In genomic region chr22:24594569-24595120, GRCh38 we compare ENCODE assay signal across 18 cellular contexts. TPM values are rescaled to one million over a fixed set of nuclear protein-coding genes. Genes with fewer than 3 reads are reported as not detected.
DNase-seq lines count a peak whose midpoint lies in the region; ATAC-seq and TF ChIP-seq lines count a peak whose summit lies in the region.
"Had no signal": no experiment of that assay in that cellular context is flagged by ENCODE, and none has a peak within 500 bp of the region (broad histone marks: within the 10 kb centered on the region; RNA-seq: fewer than 3 reads in every experiment).

No MANE protein-coding gene starts in this region.

- H3K36me3 Mint-ChIP-seq in activated T-helper 1 cell treated with anti-CD3 and anti-CD28 coated beads, Interleukin-12 subunit alpha, Interleukin-12 subunit beta, Interleukin-2, Interleukin-4 antibody, amounts not matched to agents 30 ng/mL and 10 ng/mL and 1 ng/mL, durations not matched to agents 14 hours and 24 hours and 36 hours (ENCODE audit: low read depth), result no peaks in the 10 kb centered on the region
- H3K36me3 Mint-ChIP-seq in stimulated activated effector memory CD8-positive, alpha-beta T cell treated with anti-CD3 and anti-CD28 coated beads, Interleukin-12 subunit alpha, Interleukin-12 subunit beta, amount 100 ng/mL, for 72 hours, result no peaks in the 10 kb centered on the region
- no peaks in the 10 kb centered on the region for H3K36me3 Mint-ChIP-seq in natural killer cell treated with Interleukin-12 subunit alpha and Interleukin-12 subunit beta and Interleukin-15 and Interleukin-18, amount 100 ng/mL, for 72 hours

- no peaks in the 10 kb centered on the region for H3K27me3 ChIP-seq in right lobe of liver

- peaks cover 6% of the 10 kb centered on the region for H3K27me3 Mint-ChIP-seq in activated T-helper 1 cell treated with anti-CD3 and anti-CD28 coated beads, Interleukin-12 subunit alpha, Interleukin-12 subunit beta, Interleukin-2, Interleukin-4 antibody, amounts not matched to agents 30 ng/mL and 10 ng/mL and 1 ng/mL, durations not matched to agents 14 hours and 24 hours and 36 hours (ENCODE audit: insufficient read depth)
- no peaks in the 10 kb centered on the region for H3K27me3 Mint-ChIP-seq in natural killer cell treated with Interleukin-12 subunit alpha and Interleukin-12 subunit beta and Interleukin-15 and Interleukin-18, amount 100 ng/mL, for 72 hours

- ATAC-seq in right lobe of liver (no peak), GM19397 (IDR thresholded peaks at IDR 0.05; ENCODE audit: unreplicated experiment) (no peak)
- no peak for ATAC-seq in stimulated activated effector memory CD8-positive, alpha-beta T cell treated with anti-CD3 and anti-CD28 coated beads, Interleukin-12 subunit alpha, Interleukin-12 subunit beta, amount 100 ng/mL, for 72 hours
- ATAC-seq in natural killer cell treated with Interleukin-12 subunit alpha and Interleukin-12 subunit beta and Interleukin-15 and Interleukin-18, amount 100 ng/mL, for 72 hours, result no peak
- no peak for ATAC-seq in stimulated activated naive CD8-positive, alpha-beta T cell treated with anti-CD3 and anti-CD28 coated beads, Interleukin-15, Interleukin-2, amounts not matched to agents 100 U/mL and 50 U/mL, for 24 hours
- ATAC-seq: PC-3 had no signal

- 47% methylated on average over 3 of the region's 7 CpGs for WGBS in right lobe of liver (ENCODE audit: insufficient coverage, low coverage, low lambda C conversion rate, missing lambda C conversion rate)

- no peaks in the 10 kb centered on the region for H3K9me3 Mint-ChIP-seq in activated T-helper 1 cell treated with anti-CD3 and anti-CD28 coated beads, Interleukin-12 subunit alpha, Interleukin-12 subunit beta, Interleukin-2, Interleukin-4 antibody, amounts not matched to agents 30 ng/mL and 10 ng/mL and 1 ng/mL, durations not matched to agents 14 hours and 24 hours and 36 hours
- no peaks in the 10 kb centered on the region for H3K9me3 Mint-ChIP-seq in stimulated activated effector memory CD8-positive, alpha-beta T cell treated with anti-CD3 and anti-CD28 coated beads, Interleukin-12 subunit alpha, Interleukin-12 subunit beta, amount 100 ng/mL, for 72 hours
- no peaks in the 10 kb centered on the region for H3K9me3 Mint-ChIP-seq in natural killer cell treated with Interleukin-12 subunit alpha and Interleukin-12 subunit beta and Interleukin-15 and Interleukin-18, amount 100 ng/mL, for 72 hours
- H3K9me3 Mint-ChIP-seq: mesothelial cell of epicardium had no signal

- no peak overlapping the region for H3K27ac Mint-ChIP-seq in activated T-helper 1 cell treated with anti-CD3 and anti-CD28 coated beads, Interleukin-12 subunit alpha, Interleukin-12 subunit beta, Interleukin-2, Interleukin-4 antibody, amounts not matched to agents 30 ng/mL and 10 ng/mL and 1 ng/mL, durations not matched to agents 14 hours and 24 hours and 36 hours
- H3K27ac Mint-ChIP-seq in stimulated activated effector memory CD8-positive, alpha-beta T cell treated with anti-CD3 and anti-CD28 coated beads, Interleukin-12 subunit alpha, Interleukin-12 subunit beta, amount 100 ng/mL, for 72 hours, result peak overlapping the region; percentile 52
- H3K27ac Mint-ChIP-seq in natural killer cell treated with Interleukin-12 subunit alpha and Interleukin-12 subunit beta and Interleukin-15 and Interleukin-18, amount 100 ng/mL, for 72 hours, result no peak overlapping the region
- H3K27ac Mint-ChIP-seq: mesothelial cell of epicardium had no signal

- peaks cover 4% of the 10 kb centered on the region for H3K4me1 Mint-ChIP-seq in activated T-helper 1 cell treated with anti-CD3 and anti-CD28 coated beads, Interleukin-12 subunit alpha, Interleukin-12 subunit beta, Interleukin-2, Interleukin-4 antibody, amounts not matched to agents 30 ng/mL and 10 ng/mL and 1 ng/mL, durations not matched to agents 14 hours and 24 hours and 36 hours (ENCODE audit: low read depth)
- no peaks in the 10 kb centered on the region for H3K4me1 Mint-ChIP-seq in stimulated activated effector memory CD8-positive, alpha-beta T cell treated with anti-CD3 and anti-CD28 coated beads, Interleukin-12 subunit alpha, Interleukin-12 subunit beta, amount 100 ng/mL, for 72 hours
- peaks cover 0 to 6% of the 10 kb centered on the region in 2 donors for H3K4me1 Mint-ChIP-seq in natural killer cell treated with Interleukin-12 subunit alpha and Interleukin-12 subunit beta and Interleukin-15 and Interleukin-18, amount 100 ng/mL, for 72 hours (ENCODE audit: low read depth in 2 of 2)

- DNase-seq in ELF-1 (ENCODE audit: low read depth, low spot score) (peak; percentile 27), right lobe of liver (no peak)
- DNase-seq in activated T-helper 1 cell treated with anti-CD3 and anti-CD28 coated beads, Interleukin-12 subunit alpha, Interleukin-12 subunit beta, Interleukin-2, Interleukin-4 antibody, amounts not matched to agents 30 ng/mL and 10 ng/mL and 1 ng/mL, durations not matched to agents 14 hours and 24 hours and 36 hours (ENCODE audit: low spot score), result no peak
- no peak for DNase-seq in stimulated activated effector memory CD8-positive, alpha-beta T cell treated with anti-CD3 and anti-CD28 coated beads, Interleukin-12 subunit alpha, Interleukin-12 subunit beta, amount 100 ng/mL, for 72 hours (ENCODE audit: low spot score in 2 of 2)
- no peak for DNase-seq in natural killer cell treated with Interleukin-12 subunit alpha and Interleukin-12 subunit beta and Interleukin-15 and Interleukin-18, amount 100 ng/mL, for 72 hours (ENCODE audit: low spot score)
- no peak for DNase-seq in stimulated activated naive CD8-positive, alpha-beta T cell treated with anti-CD3 and anti-CD28 coated beads, Interleukin-15, Interleukin-2, amounts not matched to agents 100 U/mL and 50 U/mL, for 24 hours
- DNase-seq: activated CD4-positive, alpha-beta T cell treated with anti-CD3 and anti-CD28 coated beads, Interleukin-2, amount 50 U/mL, for 48 hours; activated naive CD4-positive, alpha-beta T cell treated with Interleukin-2 at 50 U/mL for 16 hours; amygdala; effector memory CD4-positive, alpha-beta T cell; GOT3; Kasumi-1; NCI-H1417 treated with DMSO at 0.1 percent for 48 hours; PC-3; stimulated activated CD4-positive, alpha-beta T cell treated with anti-CD3 and anti-CD28 coated beads, Interleukin-12 subunit alpha, Interleukin-12 subunit beta, amount 100 ng/mL, for 4 hours; T-helper 2 cell had no signal

- TF ChIP-seq POLR2A in right lobe of liver (IDR thresholded peaks at IDR 0.05), result no peak

- no peaks in the 10 kb centered on the region for H3K36me3 ChIP-seq in right lobe of liver

- intact Hi-C loops in activated T-helper 1 cell treated with anti-CD3 and anti-CD28 coated beads, Interleukin-12 subunit alpha, Interleukin-12 subunit beta, Interleukin-2, Interleukin-4 antibody, amounts not matched to agents 30 ng/mL and 10 ng/mL and 1 ng/mL, durations not matched to agents 14 hours and 24 hours and 36 hours (cut with micrococcal nuclease), result no loop called here
- intact Hi-C loops in right lobe of liver (cut with DNase I), result no loop called here

- no peak for TF ChIP-seq CTCF in right lobe of liver (IDR thresholded peaks at IDR 0.05)

- H3K4me3 ChIP-seq in right lobe of liver, result no peak overlapping the region

- peaks cover 0 to 28% (median 9%) of the 10 kb centered on the region in 4 donors for H3K4me1 ChIP-seq in right lobe of liver

- peak overlapping the region; percentile 19 for H3K4me3 Mint-ChIP-seq in activated T-helper 1 cell treated with anti-CD3 and anti-CD28 coated beads, Interleukin-12 subunit alpha, Interleukin-12 subunit beta, Interleukin-2, Interleukin-4 antibody, amounts not matched to agents 30 ng/mL and 10 ng/mL and 1 ng/mL, durations not matched to agents 14 hours and 24 hours and 36 hours
- H3K4me3 Mint-ChIP-seq in stimulated activated effector memory CD8-positive, alpha-beta T cell treated with anti-CD3 and anti-CD28 coated beads, Interleukin-12 subunit alpha, Interleukin-12 subunit beta, amount 100 ng/mL, for 72 hours, result no peak overlapping the region
- no peak overlapping the region for H3K4me3 Mint-ChIP-seq in natural killer cell treated with Interleukin-12 subunit alpha and Interleukin-12 subunit beta and Interleukin-15 and Interleukin-18, amount 100 ng/mL, for 72 hours

- H3K27ac ChIP-seq in right lobe of liver, result peak overlapping the region in 2 of 3 donors; percentile 40 to 88

- H3K9me3 ChIP-seq in right lobe of liver, result no peaks in the 10 kb centered on the region

RNA-seq across cellular contexts. Expression of gene LRRC75B, which starts 1.8 kb away (rescaled TPM):
- total RNA-seq in activated T-helper 1 cell treated with anti-CD3 and anti-CD28 coated beads, Interleukin-12 subunit alpha, Interleukin-12 subunit beta, Interleukin-2, Interleukin-4 antibody, amounts not matched to agents 30 ng/mL and 10 ng/mL and 1 ng/mL, durations not matched to agents 14 hours and 24 hours and 36 hours, result 2.4 and 2.8 TPM in 2 replicates
- total RNA-seq in right lobe of liver, result 10 to 100 TPM; 11.8 to 28.0 (median 21.5) TPM
- 1 to 10 TPM; 1.8 to 2.3 TPM for total RNA-seq in natural killer cell treated with Interleukin-12 subunit alpha and Interleukin-12 subunit beta and Interleukin-15 and Interleukin-18, amount 100 ng/mL, for 72 hours

RNA-seq across cellular contexts. Expression of gene GGT1, which starts 8.3 kb away (rescaled TPM):
- total RNA-seq in activated T-helper 1 cell treated with anti-CD3 and anti-CD28 coated beads, Interleukin-12 subunit alpha, Interleukin-12 subunit beta, Interleukin-2, Interleukin-4 antibody, amounts not matched to agents 30 ng/mL and 10 ng/mL and 1 ng/mL, durations not matched to agents 14 hours and 24 hours and 36 hours, result 52.6 and 61.0 TPM in 2 replicates
- 100 to 1,000 TPM in 5 of 6 experiments, 10 to 100 TPM in 1; 97.6 to 154 (median 140) TPM for total RNA-seq in right lobe of liver
- 10 to 100 TPM; 13.7 to 59.5 TPM for total RNA-seq in natural killer cell treated with Interleukin-12 subunit alpha and Interleukin-12 subunit beta and Interleukin-15 and Interleukin-18, amount 100 ng/mL, for 72 hours

RNA-seq across cellular contexts. Expression of gene SNRPD3, which starts 38.8 kb away (rescaled TPM):
- total RNA-seq in activated T-helper 1 cell treated with anti-CD3 and anti-CD28 coated beads, Interleukin-12 subunit alpha, Interleukin-12 subunit beta, Interleukin-2, Interleukin-4 antibody, amounts not matched to agents 30 ng/mL and 10 ng/mL and 1 ng/mL, durations not matched to agents 14 hours and 24 hours and 36 hours, result 155 and 158 TPM in 2 replicates
- total RNA-seq in right lobe of liver, result 100 to 1,000 TPM in 2 of 6 experiments, 10 to 100 TPM in 4; 43.3 to 180 (median 53.4) TPM
- total RNA-seq in natural killer cell treated with Interleukin-12 subunit alpha and Interleukin-12 subunit beta and Interleukin-15 and Interleukin-18, amount 100 ng/mL, for 72 hours, result 100 to 1,000 TPM; 104 to 117 TPM

RNA-seq across cellular contexts. Expression of gene GUCD1, which starts 39.7 kb away (rescaled TPM):
- 117 and 123 TPM in 2 replicates for total RNA-seq in activated T-helper 1 cell treated with anti-CD3 and anti-CD28 coated beads, Interleukin-12 subunit alpha, Interleukin-12 subunit beta, Interleukin-2, Interleukin-4 antibody, amounts not matched to agents 30 ng/mL and 10 ng/mL and 1 ng/mL, durations not matched to agents 14 hours and 24 hours and 36 hours
- total RNA-seq in right lobe of liver, result 100 to 1,000 TPM in 5 of 6 experiments, 10 to 100 TPM in 1; 94.0 to 281 (median 213) TPM
- 100 to 1,000 TPM; 105 to 111 TPM for total RNA-seq in natural killer cell treated with Interleukin-12 subunit alpha and Interleukin-12 subunit beta and Interleukin-15 and Interleukin-18, amount 100 ng/mL, for 72 hours
